13 cellular contexts compared by ENCODE assay signal in genomic region chrX:153735274-153735673, GRCh38. TPM values are rescaled to one million over a fixed set of nuclear protein-coding genes. Genes with fewer than 3 reads are reported as not detected.
DNase-seq lines count a peak whose midpoint lies in the region; TF ChIP-seq lines count a peak whose summit lies in the region.
"Had no signal": no experiment of that assay in that cellular context is flagged by ENCODE, and none has a peak within 500 bp of the region (broad histone marks: within the 10 kb centered on the region; RNA-seq: fewer than 3 reads in every experiment).

No MANE protein-coding gene starts in this region.

- H3K9ac ChIP-seq in BLaER1 treated with 17β-estradiol and CSF1 and Interleukin-3, amounts not matched to agents 10 nM and 100 nM: no peak overlapping the region

- TF ChIP-seq CTCF in GM12872 (IDR thresholded peaks at IDR 0.05; ENCODE audit: insufficient read depth, low read depth, low read length) (peak; percentile 34; the same call in 1 of the 3 replicates), NB4 (IDR thresholded peaks at IDR 0.05; ENCODE audit: low read depth, low read length) (no peak)

- no peak overlapping the region for H3K27ac ChIP-seq in BLaER1 treated with 17β-estradiol and CSF1 and Interleukin-3, amounts not matched to agents 10 nM and 100 nM
- H3K27ac ChIP-seq: spleen, vagina had no signal

- H3K4me3 ChIP-seq in BLaER1 treated with 17β-estradiol and CSF1 and Interleukin-3, amounts not matched to agents 10 nM and 100 nM: no peak overlapping the region
- no peak overlapping the region for H3K4me3 ChIP-seq in NB4 (ENCODE audit: low read depth, low read length)
- H3K4me3 ChIP-seq: spleen, vagina had no signal

- TF ChIP-seq POLR2A in NB4 (IDR thresholded peaks at IDR 0.05; ENCODE audit: extremely low read depth, insufficient read length): no peak

- peaks cover 0 to 85% (median 64%) of the 10 kb centered on the region in 11 experiments; a peak in 19 of 22 replicates for H3K27me3 ChIP-seq in BLaER1 treated with 17β-estradiol and CSF1 and Interleukin-3, amounts not matched to agents 10 nM and 100 nM
- H3K27me3 ChIP-seq: spleen, vagina had no signal

- H3K4me1 ChIP-seq in BLaER1 treated with 17β-estradiol and CSF1 and Interleukin-3, amounts not matched to agents 10 nM and 100 nM: peaks cover 46 to 86% (median 61%) of the 10 kb centered on the region in 10 experiments
- H3K4me1 ChIP-seq: vagina had no signal

- DNase-seq in NB4 (ENCODE audit: low read depth): peak; percentile 20
- DNase-seq in central memory CD4-positive, alpha-beta T cell: peak; percentile 34
- no peak for DNase-seq in middle frontal gyrus (ENCODE audit: extremely low spot score, low spot score)
- DNase-seq in amniotic stem cell (lab: John Stamatoyannopoulos, UW): no peak
- DNase-seq in NCI-H2171 treated with DMSO at 0.1 percent for 48 hours (lab: John Stamatoyannopoulos, UW): no peak
- DNase-seq in SK-N-DZ (ENCODE audit: low spot score): no peak
- DNase-seq: effector memory CD4-positive, alpha-beta T cell; stimulated activated CD8-positive, alpha-beta memory T cell treated with anti-CD3 and anti-CD28 coated beads, Interleukin-4, amount 100 ng/mL, for 48 hours had no signal

- peaks cover 13 to 68% (median 28%) of the 10 kb centered on the region in 11 experiments for H3K36me3 ChIP-seq in BLaER1 treated with 17β-estradiol and CSF1 and Interleukin-3, amounts not matched to agents 10 nM and 100 nM
- H3K36me3 ChIP-seq: vagina had no signal

- H4K20me1 ChIP-seq in BLaER1 treated with 17β-estradiol and CSF1 and Interleukin-3, amounts not matched to agents 10 nM and 100 nM: peaks cover 7 to 79% (median 33%) of the 10 kb centered on the region in 11 experiments; a peak in 20 of 22 replicates

- H3K9me3 ChIP-seq in BLaER1 treated with 17β-estradiol and CSF1 and Interleukin-3, amounts not matched to agents 10 nM and 100 nM (replicated peaks in 1 of 11): peaks cover 20 to 55% (median 44%) of the 10 kb centered on the region in 11 experiments
- H3K9me3 ChIP-seq: vagina had no signal

- peak overlapping the region; percentile 17 to 66 (median 57) for H3K4me2 ChIP-seq in BLaER1 treated with 17β-estradiol and CSF1 and Interleukin-3, amounts not matched to agents 10 nM and 100 nM

RNA-seq across cellular contexts. Expression of gene ABCD1, which starts 10.6 kb away (rescaled TPM):
- 7.7 and 10.2 TPM in 2 replicates for polyA plus RNA-seq in SK-N-DZ (2014; cell fraction: cytosol; rRNA removed)
- polyA plus RNA-seq in SK-N-DZ (2014; cell fraction: nucleus; rRNA removed): 12.3 and 13.9 TPM in 2 replicates

RNA-seq across cellular contexts. Expression of gene BCAP31, which starts 11.1 kb away (rescaled TPM):
- 136 and 164 TPM in 2 replicates for polyA plus RNA-seq in SK-N-DZ (2014; cell fraction: cytosol; rRNA removed)
- polyA plus RNA-seq in SK-N-DZ (2014; cell fraction: nucleus; rRNA removed): 43.7 and 77.0 TPM in 2 replicates

RNA-seq across cellular contexts. Expression of gene PLXNB3, which starts 28.8 kb away (rescaled TPM):
- polyA plus RNA-seq in SK-N-DZ (2014; cell fraction: cytosol; rRNA removed): 0.53 and 1.4 TPM in 2 replicates
- polyA plus RNA-seq in SK-N-DZ (2014; cell fraction: nucleus; rRNA removed): 6.2 and 8.0 TPM in 2 replicates
- polyA plus RNA-seq: IgD-negative memory B cell had no signal

RNA-seq across cellular contexts. Expression of gene SRPK3, which starts 45.6 kb away (rescaled TPM):
- polyA plus RNA-seq in SK-N-DZ (2014; cell fraction: cytosol; rRNA removed): 0.47 and 0.61 TPM in 2 replicates
- polyA plus RNA-seq in SK-N-DZ (2014; cell fraction: nucleus; rRNA removed): 1.2 and 2.8 TPM in 2 replicates
- polyA plus RNA-seq: IgD-negative memory B cell had no signal

RNA-seq across cellular contexts. Expression of gene SLC6A8, which starts 47.5 kb away (rescaled TPM):
- 18.4 and 31.5 TPM in 2 replicates for polyA plus RNA-seq in SK-N-DZ (2014; cell fraction: cytosol; rRNA removed)
- polyA plus RNA-seq in SK-N-DZ (2014; cell fraction: nucleus; rRNA removed): 71.2 and 118 TPM in 2 replicates

Comparison
In these comparisons a context has a peak if more than half of its experiments do, and no peak if none do; other contexts are left out.
1. DNase-seq: peak in NB4 (single experiment) and central memory CD4-positive, alpha-beta T cell (single experiment); none in middle frontal gyrus (single experiment), amniotic stem cell (single experiment), NCI-H2171 treated with DMSO at 0.1 percent for 48 hours (single experiment) and SK-N-DZ (single experiment).